ENCODE assay signal across 35 cellular contexts in genomic region chr10:7957591-7957990, GRCh38.
"Had no signal": no experiment of that assay in that cellular context is flagged by ENCODE, and none has a peak within 500 bp of the region (broad histone marks: within the 10 kb centered on the region; RNA-seq: fewer than 3 reads in every experiment).

No MANE protein-coding gene starts in this region.

- H3K9me3 ChIP-seq: MG63 had no signal

- H3K4me3 ChIP-seq: MG63 had no signal

- H3K4me2 ChIP-seq: KMS-11 had no signal

- H3K36me3 ChIP-seq: MG63 had no signal

- DNase-seq: Karpas-422, Kasumi-1, MG63, MM.1S, MV-4-11, NCI-H1048, NCI-H1092, NCI-H1092 treated with DMSO at 0.1 percent for 48 hours, NCI-H1105, NCI-H1105 treated with DMSO at 0.1 percent for 48 hours, NCI-H1417, NCI-H1417 treated with DMSO at 0.1 percent for 48 hours, NCI-H1436, NCI-H1436 treated with DMSO at 0.1 percent for 48 hours, NCI-H146, NCI-H1694, NCI-H1694 treated with DMSO at 0.1 percent for 48 hours, NCI-H187, NCI-H187 treated with DMSO at 0.1 percent for 48 hours, NCI-H1930, NCI-H2029, NCI-H2029 treated with DMSO at 0.1 percent for 48 hours, NCI-H2081, NCI-H2081 treated with DMSO at 0.1 percent for 48 hours, NCI-H2107, NCI-H2171, NCI-H2171 treated with DMSO at 0.1 percent for 48 hours, NCI-H2227 treated with DMSO at 0.1 percent for 48 hours, NCI-H226, NCI-H345, NCI-H446, NCI-H446 treated with DMSO at 0.1 percent for 48 hours, NCI-H510A, NCI-H510A treated with DMSO at 0.1 percent for 48 hours had no signal

- H3K9ac ChIP-seq: KMS-11 had no signal

- H3K27me3 ChIP-seq: MG63 had no signal

- H3K27ac ChIP-seq: KMS-11 had no signal
